In the genomic region with DNA sequence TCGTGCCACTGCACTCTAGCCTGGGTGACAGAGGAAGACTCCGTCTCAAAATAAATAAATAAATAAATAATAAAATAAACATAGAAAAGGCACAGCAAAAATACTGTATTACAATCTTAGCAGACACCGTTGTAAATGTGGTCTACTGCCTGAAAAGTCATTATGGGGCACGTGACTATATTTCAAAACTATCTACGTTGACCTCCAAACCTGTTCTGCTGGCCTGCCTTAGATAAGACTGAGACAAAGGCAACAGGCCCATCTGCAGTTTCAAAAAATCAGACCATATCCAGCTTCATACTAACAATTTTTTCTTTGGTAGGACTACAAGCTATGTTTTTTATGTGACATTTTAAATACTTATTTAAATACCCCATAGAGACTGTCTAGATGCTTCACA, we compare ENCODE assay signal across 18 cellular contexts. TPM values are rescaled to one million over a fixed set of nuclear protein-coding genes. Genes with fewer than 3 reads are reported as not detected.
DNase-seq lines count a peak whose midpoint lies in the region; ATAC-seq and TF ChIP-seq lines count a peak whose summit lies in the region.
"Had no signal": no experiment of that assay in that cellular context is flagged by ENCODE, and none has a peak within 500 bp of the region (broad histone marks: within the 10 kb centered on the region; RNA-seq: fewer than 3 reads in every experiment).

No MANE protein-coding gene starts in this region.

- dilution Hi-C loops in mammary epithelial cell (cut with HindIII; ENCODE audit: low sequenced_read_pairs): no loop called here

- H3K27me3 ChIP-seq in mammary epithelial cell (ENCODE audit: insufficient read depth, low read length): no peaks in the 10 kb centered on the region
- no peaks in the 10 kb centered on the region for H3K27me3 ChIP-seq in body of pancreas
- H3K27me3 ChIP-seq in fibroblast of lung (ENCODE audit: control insufficient read depth, insufficient read depth, low read length): no peaks in the 10 kb centered on the region
- no peaks in the 10 kb centered on the region for H3K27me3 ChIP-seq in suprapubic skin
- H3K27me3 ChIP-seq: SJCRH30 had no signal

- H2AFZ ChIP-seq in mammary epithelial cell (ENCODE audit: low read depth, low read length) (no peak overlapping the region), fibroblast of lung (ENCODE audit: low read length) (no peak overlapping the region)
- H2AFZ ChIP-seq: PC-9 had no signal

- H3K4me2 ChIP-seq in mammary epithelial cell (ENCODE audit: insufficient read depth, low read depth, low read length) (no peak overlapping the region), fibroblast of lung (ENCODE audit: extremely low read depth, insufficient read depth, low read length) (no peak overlapping the region)
- H3K4me2 ChIP-seq: PC-9 had no signal

- no peak for DNase-seq in MCF 10A (ENCODE audit: unreplicated experiment)
- DNase-seq in mammary epithelial cell: no peak
- DNase-seq in body of pancreas: peak in 1 of 4 donors; percentile 16
- DNase-seq in fibroblast of lung (ENCODE audit: low read depth in 2 of 2): no peak
- DNase-seq in activated naive CD8-positive, alpha-beta T cell treated with anti-CD3 and anti-CD28 coated beads, Interleukin-2, amount 50 U/mL, for 24 hours: no peak
- DNase-seq in suprapubic skin (ENCODE audit: low spot score in 2 of 2): no peak
- DNase-seq in dermis blood vessel endothelial cell: no peak
- DNase-seq: DMS79 treated with DMSO at 0.1 percent for 48 hours, H9, MV-4-11, NCI-H187, NCI-H2107, NCI-H524, PC-9, SJCRH30 had no signal

- no peaks in the 10 kb centered on the region for H3K4me1 ChIP-seq in mammary epithelial cell (ENCODE audit: insufficient read depth, low read length)
- peaks cover 15% of the 10 kb centered on the region for H3K4me1 ChIP-seq in body of pancreas
- H3K4me1 ChIP-seq in fibroblast of lung (ENCODE audit: control insufficient read depth, extremely low read depth, insufficient read depth, low read length): no peaks in the 10 kb centered on the region
- H3K4me1 ChIP-seq in suprapubic skin: no peaks in the 10 kb centered on the region
- H3K4me1 ChIP-seq: SJCRH30 had no signal

- H3K36me3 ChIP-seq in mammary epithelial cell (ENCODE audit: insufficient read depth, low read length): no peaks in the 10 kb centered on the region
- H3K36me3 ChIP-seq in body of pancreas (replicated peaks in 1 of 2; ENCODE audit: insufficient read depth in 1 of 2, low read depth in 2 of 2): no peaks in the 10 kb centered on the region
- H3K36me3 ChIP-seq in fibroblast of lung (ENCODE audit: control insufficient read depth, insufficient read depth, low read length): no peaks in the 10 kb centered on the region
- no peaks in the 10 kb centered on the region for H3K36me3 ChIP-seq in suprapubic skin

- H4K20me1 ChIP-seq in mammary epithelial cell (ENCODE audit: insufficient read depth, low read length): no peaks in the 10 kb centered on the region
- H4K20me1 ChIP-seq in fibroblast of lung (ENCODE audit: control insufficient read depth, extremely low read depth, insufficient read depth, low read length): no peaks in the 10 kb centered on the region

- in situ Hi-C loops in mammary epithelial cell (cut with MboI; ENCODE audit: low sequenced_read_pairs in 2 of 2): no loop called here

- POLR2A ChIA-PET in MCF 10A (lab: Yijun Ruan, JAX): interaction anchor here (1.1 kb wide), 1 partner anchor 14 kb away, joined by 3 read pairs; no protein-coding TSS in a partner anchor

- H3K9me3 Mint-ChIP-seq in MCF 10A (ENCODE audit: unreplicated experiment): peaks cover 8% of the 10 kb centered on the region
- peaks cover 26% of the 10 kb centered on the region for H3K9me3 Mint-ChIP-seq in activated naive CD8-positive, alpha-beta T cell treated with anti-CD3 and anti-CD28 coated beads, Interleukin-2, amount 50 U/mL, for 24 hours

- no peaks in the 10 kb centered on the region for H3K27me3 Mint-ChIP-seq in MCF 10A (ENCODE audit: insufficient read depth, unreplicated experiment)
- no peaks in the 10 kb centered on the region for H3K27me3 Mint-ChIP-seq in activated naive CD8-positive, alpha-beta T cell treated with anti-CD3 and anti-CD28 coated beads, Interleukin-2, amount 50 U/mL, for 24 hours
- H3K27me3 Mint-ChIP-seq: B cell had no signal

- intact Hi-C loops in MCF 10A (cut with micrococcal nuclease) (no loop called here), mammary epithelial cell (cut with micrococcal nuclease) (no loop called here), body of pancreas (cut with DNase I) (no loop called here)

- WGBS in mammary epithelial cell (ENCODE audit: low coverage, missing lambda C conversion rate): 95% methylated on average over 5 of the region's 5 CpGs
- 55 to 58% methylated on average over 5 of the region's 5 CpGs for WGBS in body of pancreas, 2 donors
- 94% methylated on average over 5 of the region's 5 CpGs for WGBS in suprapubic skin

- H3K79me2 ChIP-seq in mammary epithelial cell (ENCODE audit: insufficient read depth, low read length): no peaks in the 10 kb centered on the region
- no peaks in the 10 kb centered on the region for H3K79me2 ChIP-seq in fibroblast of lung (ENCODE audit: control insufficient read depth, insufficient read depth, low read length)

- no peaks in the 10 kb centered on the region for H3K36me3 Mint-ChIP-seq in MCF 10A (ENCODE audit: insufficient read depth, unreplicated experiment)
- H3K36me3 Mint-ChIP-seq in activated naive CD8-positive, alpha-beta T cell treated with anti-CD3 and anti-CD28 coated beads, Interleukin-2, amount 50 U/mL, for 24 hours (ENCODE audit: low read depth): peaks cover 22% of the 10 kb centered on the region

- TF ChIP-seq POLR2A in body of pancreas (IDR thresholded peaks at IDR 0.05) (no peak), suprapubic skin (IDR thresholded peaks at IDR 0.05) (no peak)

- CTCF ChIA-PET in MCF 10A (lab: Yijun Ruan, JAX) (interaction anchor here (0.8 kb wide), 1 partner anchor 17 kb away, joined by 4 read pairs; no protein-coding TSS in a partner anchor), mammary epithelial cell (lab: Charles Lee; ENCODE audit: low non-redundant PET) (no interaction called here)

- H3K9me3 ChIP-seq in mammary epithelial cell (replicated peaks; ENCODE audit: insufficient read depth, low read length): no peaks in the 10 kb centered on the region
- no peaks in the 10 kb centered on the region for H3K9me3 ChIP-seq in body of pancreas
- no peaks in the 10 kb centered on the region for H3K9me3 ChIP-seq in fibroblast of lung (ENCODE audit: control insufficient read depth, insufficient read depth, low read depth, low read length)
- H3K9me3 ChIP-seq in suprapubic skin: no peaks in the 10 kb centered on the region

- no peak for TF ChIP-seq EP300 in suprapubic skin (IDR thresholded peaks at IDR 0.05)

- H3K9ac ChIP-seq in mammary epithelial cell (ENCODE audit: insufficient read depth, low read length) (no peak overlapping the region), fibroblast of lung (ENCODE audit: insufficient read depth, low read length) (no peak overlapping the region)

- TF ChIP-seq CTCF in MCF 10A (IDR thresholded peaks at IDR 0.05; ENCODE audit: unreplicated experiment): no peak
- TF ChIP-seq CTCF in mammary epithelial cell (conservative IDR thresholded peaks at IDR 0.05 in 1 of 2, IDR thresholded peaks at IDR 0.05 in 1 of 2; ENCODE audit: extremely low read depth in 1 of 2, insufficient read depth in 1 of 2, low read depth in 1 of 2, low read length in 2 of 2): no peak
- no peak for TF ChIP-seq CTCF in body of pancreas (IDR thresholded peaks at IDR 0.05)
- TF ChIP-seq CTCF in fibroblast of lung (conservative IDR thresholded peaks at IDR 0.05 in 1 of 2, IDR thresholded peaks at IDR 0.05 in 1 of 2; ENCODE audit: low read depth in 1 of 2, low read length in 2 of 2): no peak
- TF ChIP-seq CTCF in suprapubic skin (IDR thresholded peaks at IDR 0.05): no peak

- H3K4me3 ChIP-seq in mammary epithelial cell (replicated peaks in 1 of 3; ENCODE audit: insufficient read depth in 1 of 3, low read depth in 2 of 3, low read length in 3 of 3) (no peak overlapping the region), body of pancreas (no peak overlapping the region), fibroblast of lung (replicated peaks in 1 of 4; ENCODE audit: control extremely low read depth in 1 of 4, insufficient read depth in 1 of 4, low read depth in 3 of 4, low read length in 4 of 4) (no peak overlapping the region), suprapubic skin (no peak overlapping the region)
- H3K4me3 ChIP-seq: PC-9, SJCRH30 had no signal

- peaks cover 6% of the 10 kb centered on the region for H3K4me1 Mint-ChIP-seq in MCF 10A (ENCODE audit: insufficient read depth, unreplicated experiment)
- H3K4me1 Mint-ChIP-seq in activated naive CD8-positive, alpha-beta T cell treated with anti-CD3 and anti-CD28 coated beads, Interleukin-2, amount 50 U/mL, for 24 hours: no peaks in the 10 kb centered on the region
- H3K4me1 Mint-ChIP-seq: B cell, H9 had no signal

- no peak overlapping the region for H3K27ac ChIP-seq in mammary epithelial cell (ENCODE audit: insufficient read depth, low read depth, low read length)
- H3K27ac ChIP-seq in body of pancreas: peak overlapping the region in 1 of 4 donors; percentile 13
- peak overlapping the region; percentile 44 for H3K27ac ChIP-seq in fibroblast of lung (ENCODE audit: insufficient read depth, low read length)
- H3K27ac ChIP-seq in suprapubic skin: no peak overlapping the region
- H3K27ac ChIP-seq: 22Rv1, PC-9, SJCRH30 had no signal

- no peak overlapping the region for H3K4me3 Mint-ChIP-seq in MCF 10A (ENCODE audit: unreplicated experiment)
- no peak overlapping the region for H3K4me3 Mint-ChIP-seq in activated naive CD8-positive, alpha-beta T cell treated with anti-CD3 and anti-CD28 coated beads, Interleukin-2, amount 50 U/mL, for 24 hours
- H3K4me3 Mint-ChIP-seq: B cell, H9 had no signal

- peak overlapping the region; percentile 56 for H3K27ac Mint-ChIP-seq in MCF 10A (ENCODE audit: low read depth, unreplicated experiment)
- H3K27ac Mint-ChIP-seq in activated naive CD8-positive, alpha-beta T cell treated with anti-CD3 and anti-CD28 coated beads, Interleukin-2, amount 50 U/mL, for 24 hours: no peak overlapping the region
- H3K27ac Mint-ChIP-seq: B cell, H9 had no signal

- ATAC-seq in body of pancreas (peak; percentile 58), HG03139 (IDR thresholded peaks at IDR 0.05; ENCODE audit: unreplicated experiment) (no peak)
- ATAC-seq in activated naive CD8-positive, alpha-beta T cell treated with anti-CD3 and anti-CD28 coated beads, Interleukin-2, amount 50 U/mL, for 24 hours: no peak

- BruUV-seq in MCF 10A (replicated peaks; lab: Mats Ljungman, UMichigan): no TSS peak
- no TSS peak for BruUV-seq in mammary epithelial cell (replicated peaks; lab: Mats Ljungman, UMichigan)

RNA-seq across cellular contexts. Expression of gene AGPAT4, which starts 59.1 kb away (rescaled TPM):
- 5.6 and 7.3 TPM in 2 replicates for total RNA-seq in MCF 10A (2022)
- 10 to 100 TPM; 12.5 to 15.8 TPM for total RNA-seq in mammary epithelial cell
- polyA plus RNA-seq in mammary epithelial cell: 5.6 TPM
- 13.2 TPM for polyA minus RNA-seq in mammary epithelial cell
- 1 to 10 TPM; 1.3 to 2.6 TPM for total RNA-seq in body of pancreas
- 6.9 and 8.4 TPM in 2 replicates for total RNA-seq in fibroblast of lung
- 4.7 and 5.0 TPM in 2 replicates for polyA plus RNA-seq in fibroblast of lung
- 3.0 and 3.9 TPM in 2 replicates for polyA plus RNA-seq in fibroblast of lung (2012)
- 2.6 and 2.8 TPM in 2 replicates for polyA minus RNA-seq in fibroblast of lung (ENCODE audit: low replicate concordance)
- total RNA-seq in suprapubic skin: 1 to 10 TPM; 1.1 to 4.1 (median 2.9) TPM
- total RNA-seq in dermis blood vessel endothelial cell: 11.3 and 15.3 TPM in 2 replicates
